ENCODE assay signal across 8 cellular contexts in genomic region chr12:49188205-49188915, GRCh38. TPM values are rescaled to one million over a fixed set of nuclear protein-coding genes. Genes with fewer than 3 reads are reported as not detected.
DNase-seq lines count a peak whose midpoint lies in the region; ATAC-seq lines count a peak whose summit lies in the region.

No MANE protein-coding gene starts in this region.

- POLR2A ChIA-PET in activated CD8-positive, alpha-beta T cell treated with anti-CD3 and anti-CD28 coated beads, Interleukin-2, amount 10 ng/mL, durations not matched to agents 7 days and 5 days (lab: Charles Lee): interaction anchor here (0.6 to 5.1 kb wide), 29 partner anchors 11 to 710 kb away, joined by 3 to 173 read pairs (median 4); partner anchors contain the start of genes KMT2D, LMBR1L, RHEBL1 and SPATS2

- H3K4me3 ChIP-seq in ACC112 (ENCODE audit: low read depth, low read length) (peak overlapping the region; percentile 91), mesenchymal stem cell (ENCODE audit: insufficient read depth in 1 of 2, low read depth in 1 of 2, low read length in 2 of 2) (peak overlapping the region; percentile 80 to 90)

- peaks cover 17% of the 10 kb centered on the region for H3K4me1 Mint-ChIP-seq in activated CD8-positive, alpha-beta T cell treated with anti-CD3 and anti-CD28 coated beads, Interleukin-2, amount 10 ng/mL, durations not matched to agents 7 days and 5 days (ENCODE audit: low read depth)

- H3K4me1 ChIP-seq in ACC112 (ENCODE audit: control insufficient read depth, insufficient read depth, low read length, unreplicated experiment): peaks cover 15% of the 10 kb centered on the region
- H3K4me1 ChIP-seq in mesenchymal stem cell (ENCODE audit: control insufficient read depth, insufficient read depth, low read depth, low read length): peaks cover 8% of the 10 kb centered on the region

- H2AFZ ChIP-seq in ACC112 (ENCODE audit: low read length, unreplicated experiment): peak overlapping the region; percentile 16
- no peak overlapping the region for H2AFZ ChIP-seq in mesenchymal stem cell (ENCODE audit: low read depth, low read length)

- H3K36me3 ChIP-seq in ACC112 (ENCODE audit: insufficient read depth, low read length): peaks cover 6% of the 10 kb centered on the region
- H3K36me3 ChIP-seq in mesenchymal stem cell (ENCODE audit: control insufficient read depth in 1 of 2, insufficient read depth in 2 of 2, low read depth in 1 of 2, low read length in 2 of 2): peaks cover 21 to 28% of the 10 kb centered on the region in 2 experiments

- peaks cover 4% of the 10 kb centered on the region for H3K27me3 Mint-ChIP-seq in activated CD8-positive, alpha-beta T cell treated with anti-CD3 and anti-CD28 coated beads, Interleukin-2, amount 10 ng/mL, durations not matched to agents 7 days and 5 days (ENCODE audit: low read depth)

- peak overlapping the region; percentile 94 for H4K91ac ChIP-seq in mesenchymal stem cell (ENCODE audit: low read length)

- H3K4me2 ChIP-seq in mesenchymal stem cell (ENCODE audit: low read length, poor library complexity, severe bottlenecking): peak overlapping the region; percentile 44

- H3K4ac ChIP-seq in mesenchymal stem cell (ENCODE audit: low read depth in 1 of 2, low read length in 2 of 2): peak overlapping the region; percentile 97 to 98

- H3K27ac ChIP-seq in ACC112 (ENCODE audit: low read depth, low read length) (peak overlapping the region; percentile 89), mesenchymal stem cell (ENCODE audit: low read length, poor library complexity, severe bottlenecking) (peak overlapping the region; percentile 92)

- H2BK15ac ChIP-seq in mesenchymal stem cell (ENCODE audit: low read depth, poor library complexity, severe bottlenecking): no peak overlapping the region

- no peaks in the 10 kb centered on the region for H3K9me3 Mint-ChIP-seq in activated CD8-positive, alpha-beta T cell treated with anti-CD3 and anti-CD28 coated beads, Interleukin-2, amount 10 ng/mL, durations not matched to agents 7 days and 5 days (ENCODE audit: insufficient read depth)

- H3K18ac ChIP-seq in mesenchymal stem cell (ENCODE audit: low read depth in 1 of 2, low read length in 2 of 2): peak overlapping the region; percentile 50 to 97

- under 1% methylated on average over 52 of the region's 52 CpGs for WGBS in mesenchymal stem cell

- H2BK12ac ChIP-seq in mesenchymal stem cell (ENCODE audit: low read length in 2 of 2): no peak overlapping the region

- peak overlapping the region; percentile 81 for H2BK5ac ChIP-seq in mesenchymal stem cell (ENCODE audit: low read depth, low read length, poor library complexity, severe bottlenecking)

- no peaks in the 10 kb centered on the region for H3K9me3 ChIP-seq in mesenchymal stem cell (ENCODE audit: control insufficient read depth, low read length)

- H4K8ac ChIP-seq in mesenchymal stem cell (ENCODE audit: low read length): peak overlapping the region; percentile 72

- CTCF ChIA-PET in activated CD8-positive, alpha-beta T cell treated with anti-CD3 and anti-CD28 coated beads, Interleukin-2, amount 10 ng/mL, durations not matched to agents 7 days and 5 days (lab: Charles Lee): interaction anchor here (0.7 to 3.4 kb wide), 13 partner anchors 9 to 336 kb away, joined by 3 to 35 read pairs (median 5); partner anchors contain the start of genes ARF3, DDX23, RHEBL1 and TUBA1B

- H3K79me1 ChIP-seq in mesenchymal stem cell (replicated peaks; ENCODE audit: low read length, poor library complexity, severe bottlenecking): no peaks in the 10 kb centered on the region

- peak overlapping the region; percentile 57 to 93 for H3K23ac ChIP-seq in mesenchymal stem cell (ENCODE audit: low read length in 2 of 2)

- H3K79me2 ChIP-seq in ACC112 (ENCODE audit: control insufficient read depth, insufficient read depth, low read length, unreplicated experiment): peaks cover 18% of the 10 kb centered on the region

- peak overlapping the region; percentile 99 for H3K9ac ChIP-seq in mesenchymal stem cell (ENCODE audit: low read length)

- DNase-seq in NCI-H2227 (lab: John Stamatoyannopoulos, UW; ENCODE audit: unreplicated experiment) (peak; percentile 67), mesenchymal stem cell (peak; percentile 79)
- DNase-seq in activated CD8-positive, alpha-beta T cell treated with anti-CD3 and anti-CD28 coated beads, Interleukin-2, amount 10 ng/mL, durations not matched to agents 7 days and 5 days: peak; percentile 89
- DNase-seq in effector CD8-positive, alpha-beta T cell (lab: John Stamatoyannopoulos, UW): peak; percentile 56
- DNase-seq in stimulated activated CD8-positive, alpha-beta memory T cell treated with anti-CD3 and anti-CD28 coated beads, Interleukin-12 subunit alpha, Interleukin-12 subunit beta, amount 100 ng/mL, for 24 hours (ENCODE audit: extremely low read depth): peak; percentile 46

- peaks cover 30% of the 10 kb centered on the region for H3K36me3 Mint-ChIP-seq in activated CD8-positive, alpha-beta T cell treated with anti-CD3 and anti-CD28 coated beads, Interleukin-2, amount 10 ng/mL, durations not matched to agents 7 days and 5 days (ENCODE audit: low read depth)

- peak overlapping the region in 1 of 2 experiments; percentile 57 for H3K14ac ChIP-seq in mesenchymal stem cell (ENCODE audit: low read length in 2 of 2)

- peak overlapping the region; percentile 88 for H3K4me3 Mint-ChIP-seq in activated CD8-positive, alpha-beta T cell treated with anti-CD3 and anti-CD28 coated beads, Interleukin-2, amount 10 ng/mL, durations not matched to agents 7 days and 5 days

- H3K27ac Mint-ChIP-seq in activated CD8-positive, alpha-beta T cell treated with anti-CD3 and anti-CD28 coated beads, Interleukin-2, amount 10 ng/mL, durations not matched to agents 7 days and 5 days: peak overlapping the region; percentile 95

- H3K27me3 ChIP-seq in ACC112 (ENCODE audit: insufficient read depth, low read length): no peaks in the 10 kb centered on the region
- H3K27me3 ChIP-seq in mesenchymal stem cell (ENCODE audit: control insufficient read depth in 1 of 2, insufficient read depth in 1 of 2, low read length in 2 of 2): no peaks in the 10 kb centered on the region

- ATAC-seq in GM18508 (IDR thresholded peaks at IDR 0.05; ENCODE audit: insufficient read depth, unreplicated experiment) (peak; percentile 17), HG03045 (IDR thresholded peaks at IDR 0.05; ENCODE audit: unreplicated experiment) (peak; percentile 49)
- ATAC-seq in activated CD8-positive, alpha-beta T cell treated with anti-CD3 and anti-CD28 coated beads, Interleukin-2, amount 10 ng/mL, durations not matched to agents 7 days and 5 days: peak; percentile 55

- H2AK5ac ChIP-seq in mesenchymal stem cell (ENCODE audit: low read length, severe bottlenecking): peak overlapping the region; percentile 43

- H2BK120ac ChIP-seq in mesenchymal stem cell (ENCODE audit: low read depth, low read length): peak overlapping the region; percentile 85

RNA-seq across cellular contexts. Expression of gene TUBA1A, which starts 0.5 kb away (rescaled TPM):
- total RNA-seq in activated CD8-positive, alpha-beta T cell treated with anti-CD3 and anti-CD28 coated beads, Interleukin-2, amount 10 ng/mL, durations not matched to agents 7 days and 5 days: 100 to 1,000 TPM; 117 to 120 TPM
- polyA plus RNA-seq in mesenchymal stem cell (2013, experiment 1 of 2): 656 TPM
- polyA plus RNA-seq in mesenchymal stem cell (2013, experiment 2 of 2): 667 TPM

RNA-seq across cellular contexts. Expression of gene TUBA1B, which starts 57.2 kb away (rescaled TPM):
- 1,000 to 10,000 TPM; 2,302 to 2,333 TPM for total RNA-seq in activated CD8-positive, alpha-beta T cell treated with anti-CD3 and anti-CD28 coated beads, Interleukin-2, amount 10 ng/mL, durations not matched to agents 7 days and 5 days
- polyA plus RNA-seq in mesenchymal stem cell (2013, experiment 1 of 2): 901 TPM
- polyA plus RNA-seq in mesenchymal stem cell (2013, experiment 2 of 2): 900 TPM

Comparison
In these comparisons a context has a peak if more than half of its experiments do, and no peak if none do; other contexts are left out.
1. Peak in every context shown above with its lines: DNase-seq, ATAC-seq, H3K4me3 ChIP-seq and H3K27ac ChIP-seq.